Comparison of ENCODE assay signal across 17 cellular contexts in the genomic region with DNA sequence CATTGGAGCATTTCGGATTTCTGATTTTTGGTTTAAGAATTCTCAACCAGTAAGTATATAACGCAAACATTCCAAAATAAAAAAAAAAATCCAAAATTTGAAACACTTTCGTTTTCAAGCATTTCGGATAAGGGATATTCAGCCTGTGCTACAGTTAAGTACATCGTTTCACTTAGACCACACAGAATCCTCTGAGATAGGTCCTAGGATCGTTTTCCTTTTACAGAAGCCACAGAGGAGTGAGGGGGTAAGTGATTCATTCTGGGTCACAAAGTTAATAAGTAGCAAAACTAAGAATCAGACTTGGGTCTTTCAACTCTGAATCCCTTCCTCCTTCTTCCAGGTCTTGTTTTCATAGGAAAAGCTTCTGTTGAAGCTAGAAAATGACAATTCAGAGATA.
"Had no signal": no experiment of that assay in that cellular context is flagged by ENCODE, and none has a peak within 500 bp of the region (broad histone marks: within the 10 kb centered on the region; RNA-seq: fewer than 3 reads in every experiment).

No MANE protein-coding gene starts in this region.

- H3K27me3 ChIP-seq: ascending aorta, right atrium auricular region, suprapubic skin, transverse colon, uterus had no signal

- DNase-seq: activated CD4-positive, alpha-beta T cell treated with anti-CD3 and anti-CD28 coated beads, Interleukin-2, amount 50 U/mL, for 48 hours; activated gamma-delta T cell; cerebellar nuclear complex; effector CD4-positive, alpha-beta T cell; foreskin fibroblast; glutamatergic neuron; hypothalamus; islet precursor cell; left ventricle myocardium superior; occipital lobe; transverse colon; uterus had no signal

- H3K27ac ChIP-seq: ascending aorta, right atrium auricular region, suprapubic skin, transverse colon, uterus had no signal

- H3K36me3 ChIP-seq: uterus had no signal

- H3K9me3 ChIP-seq: ascending aorta, right atrium auricular region, suprapubic skin, transverse colon, uterus had no signal

- H3K4me3 ChIP-seq: ascending aorta, right atrium auricular region, suprapubic skin, transverse colon, uterus had no signal

- ATAC-seq: esophagus mucosa, left ventricle myocardium superior had no signal

- FAIRE-seq: bronchial epithelial cell had no signal

- H3K4me1 ChIP-seq: ascending aorta, right atrium auricular region, suprapubic skin, transverse colon, uterus had no signal
